In genomic region chr6:163457637-163458561, GRCh38 we compare ENCODE assay signal across 8 cellular contexts. TPM values are rescaled to one million over a fixed set of nuclear protein-coding genes. Genes with fewer than 3 reads are reported as not detected.
DNase-seq lines count a peak whose midpoint lies in the region; ATAC-seq, FAIRE-seq and TF ChIP-seq lines count a peak whose summit lies in the region.

No MANE protein-coding gene starts in this region.

- no peak overlapping the region for H3K4me3 ChIP-seq in A549

- peaks cover 35% of the 10 kb centered on the region for H3K36me3 Mint-ChIP-seq in activated CD8-positive, alpha-beta T cell treated with anti-CD3 and anti-CD28 coated beads, Interleukin-2, amount 10 ng/mL, durations not matched to agents 7 days and 5 days (ENCODE audit: low read depth)

- DNase-seq in A549 (ENCODE audit: low read depth in 1 of 2, low spot score in 1 of 2) (peak; percentile 5 to 42), hepatic stellate cell (ENCODE audit: low spot score) (peak; percentile 67), urothelium cell line (ENCODE audit: low spot score) (peak; percentile 2), RPMI8226 (no peak), NCI-H1092 (lab: John Stamatoyannopoulos, UW) (no peak)
- no peak for DNase-seq in activated CD8-positive, alpha-beta T cell treated with anti-CD3 and anti-CD28 coated beads, Interleukin-2, amount 10 ng/mL, durations not matched to agents 7 days and 5 days
- no peak for DNase-seq in activated T-cell treated with anti-CD3 and anti-CD28 coated beads, Interleukin-2, amount 50 U/mL, for 48 hours

- H3K27me3 Mint-ChIP-seq in activated CD8-positive, alpha-beta T cell treated with anti-CD3 and anti-CD28 coated beads, Interleukin-2, amount 10 ng/mL, durations not matched to agents 7 days and 5 days (ENCODE audit: low read depth) = no peaks in the 10 kb centered on the region

- no peak overlapping the region for H3K4me3 Mint-ChIP-seq in activated CD8-positive, alpha-beta T cell treated with anti-CD3 and anti-CD28 coated beads, Interleukin-2, amount 10 ng/mL, durations not matched to agents 7 days and 5 days

- H3K4me1 Mint-ChIP-seq in activated CD8-positive, alpha-beta T cell treated with anti-CD3 and anti-CD28 coated beads, Interleukin-2, amount 10 ng/mL, durations not matched to agents 7 days and 5 days (ENCODE audit: low read depth) = peaks cover 40% of the 10 kb centered on the region

- TF ChIP-seq RAD21 in A549 (conservative IDR thresholded peaks at IDR 0.05 in 1 of 2, IDR thresholded peaks at IDR 0.05 in 1 of 2) = no peak

- H3K4me1 ChIP-seq in A549 = peaks cover 39% of the 10 kb centered on the region

- FAIRE-seq in A549 (lab: Jason Lieb, UNC) = peak; percentile 18
- FAIRE-seq in urothelium cell line (lab: Jason Lieb, UNC) = no peak

- ATAC-seq in A549 (peak; percentile 92 to 95), GM21786 (IDR thresholded peaks at IDR 0.05; ENCODE audit: unreplicated experiment) (peak; percentile 32)
- ATAC-seq in activated CD8-positive, alpha-beta T cell treated with anti-CD3 and anti-CD28 coated beads, Interleukin-2, amount 10 ng/mL, durations not matched to agents 7 days and 5 days = peak; percentile 38

- TF ChIP-seq POLR2A in A549 (IDR thresholded peaks at IDR 0.05; ENCODE audit: low read length) = no peak

- no peak for TF ChIP-seq EP300 in A549 (IDR thresholded peaks at IDR 0.05)

- CTCF ChIA-PET in A549 (lab: Yijun Ruan, JAX) = interaction anchor here (0.7 to 1.5 kb wide), 2 partner anchors 9 to 41 kb away, joined by 3 read pairs; no protein-coding TSS in a partner anchor
- CTCF ChIA-PET in activated CD8-positive, alpha-beta T cell treated with anti-CD3 and anti-CD28 coated beads, Interleukin-2, amount 10 ng/mL, durations not matched to agents 7 days and 5 days (lab: Charles Lee) = interaction anchor here (0.7 to 0.8 kb wide), 2 partner anchors 42 to 60 kb away, joined by 3 read pairs; no protein-coding TSS in a partner anchor

- peak overlapping the region; percentile 23 for H3K4me2 ChIP-seq in A549

- POLR2A ChIA-PET in A549 (lab: Yijun Ruan, JAX) = no interaction called here
- POLR2A ChIA-PET in activated CD8-positive, alpha-beta T cell treated with anti-CD3 and anti-CD28 coated beads, Interleukin-2, amount 10 ng/mL, durations not matched to agents 7 days and 5 days (lab: Charles Lee) = interaction anchor here (1.5 kb wide), 1 partner anchor 42 kb away, joined by 3 read pairs; no protein-coding TSS in a partner anchor

- H3K9me3 ChIP-seq in A549 = no peaks in the 10 kb centered on the region

- H3K27ac ChIP-seq in A549 = peak overlapping the region; percentile 14 to 70; a peak in 1 of 6 replicates

- peak overlapping the region; percentile 60 for H3K27ac Mint-ChIP-seq in activated CD8-positive, alpha-beta T cell treated with anti-CD3 and anti-CD28 coated beads, Interleukin-2, amount 10 ng/mL, durations not matched to agents 7 days and 5 days

- 55% methylated on average over 3 of the region's 3 CpGs for WGBS in A549 (ENCODE audit: missing lambda C conversion rate)

- no peaks in the 10 kb centered on the region for H3K9me3 Mint-ChIP-seq in activated CD8-positive, alpha-beta T cell treated with anti-CD3 and anti-CD28 coated beads, Interleukin-2, amount 10 ng/mL, durations not matched to agents 7 days and 5 days (ENCODE audit: insufficient read depth)

- TF ChIP-seq CTCF in A549 (IDR thresholded peaks at IDR 0.05) = no peak

TF ChIP-seq in A549, 52 proteins besides CTCF, POLR2A, EP300 and RAD21:
- TF ChIP-seq ELK1 (IDR thresholded peaks at IDR 0.05; ENCODE audit: low read depth, low read length) = no peak
- TF ChIP-seq MAFK (IDR thresholded peaks at IDR 0.05; ENCODE audit: partially characterized antibody) = peak; percentile 27
TF ChIP-seq in A549: peak in this region for 1.

RNA-seq across cellular contexts. Expression of gene QKI, which starts 43.4 kb away (rescaled TPM):
- polyA plus RNA-seq in A549 (2011; rRNA removed) (90.5 and 98.2 TPM in 2 replicates), A549 (2017; fragmentation: RNase III; extraction: RNeasy Plus Mini Kit Qiagen cat#74134 plus additional on column Dnase treatment) (69.5 to 74.5 TPM (median 71.9 TPM) in 3 replicates)
- 61.4 and 77.8 TPM in 2 replicates for polyA plus RNA-seq in A549 (2012; cell fraction: cytosol; rRNA removed)
- 50.1 and 51.2 TPM in 2 replicates for polyA plus RNA-seq in A549 (2012; cell fraction: nucleus; rRNA removed)
- polyA minus RNA-seq in A549 (2011; rRNA and poly(A)+ RNA removed) = 184 and 220 TPM in 2 replicates
- 10 to 100 TPM; 55.3 to 58.6 TPM for total RNA-seq in activated CD8-positive, alpha-beta T cell treated with anti-CD3 and anti-CD28 coated beads, Interleukin-2, amount 10 ng/mL, durations not matched to agents 7 days and 5 days

Comparison
In these comparisons a context has a peak if more than half of its experiments do, and no peak if none do; other contexts are left out.
1. ATAC-seq: peak in every context shown above with its lines; median percentile 94 in A549; 38 in activated CD8-positive, alpha-beta T cell treated with anti-CD3 and anti-CD28 coated beads, Interleukin-2, amount 10 ng/mL, durations not matched to agents 7 days and 5 days; 32 in GM21786.
2. DNase-seq: peak in A549 (2 of 2), hepatic stellate cell (single experiment) and urothelium cell line (single experiment); none in activated CD8-positive, alpha-beta T cell treated with anti-CD3 and anti-CD28 coated beads, Interleukin-2, amount 10 ng/mL, durations not matched to agents 7 days and 5 days (single experiment), RPMI8226 (single experiment), NCI-H1092 (single experiment) and activated T-cell treated with anti-CD3 and anti-CD28 coated beads, Interleukin-2, amount 50 U/mL, for 48 hours (0 of 2).